ENCODE assay signal across 1 cellular context in the genomic region with DNA sequence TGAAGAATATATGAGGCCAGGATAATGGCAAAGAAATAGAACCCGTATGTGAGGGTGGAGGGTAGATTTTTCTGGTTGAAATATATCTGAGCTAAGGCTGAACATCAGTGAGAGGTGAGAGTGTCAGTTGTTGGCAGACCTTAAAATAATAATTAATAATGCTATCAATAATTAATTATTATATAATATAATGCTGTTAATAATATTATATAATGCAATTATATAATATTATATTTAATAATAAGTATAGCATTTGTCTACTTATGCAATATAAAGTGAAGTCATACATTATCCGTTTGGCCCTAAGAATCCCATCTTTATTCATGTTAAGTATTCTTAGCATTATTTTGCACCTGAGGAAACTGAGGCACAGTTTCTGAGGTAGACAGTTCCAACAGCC.
TF ChIP-seq lines count a peak whose summit lies in the region.

No MANE protein-coding gene starts in this region.

TF ChIP-seq in IMR-90, 13 proteins besides CTCF, POLR2A, EP300 and RAD21:
- TF ChIP-seq CEBPB (IDR thresholded peaks at IDR 0.05; ENCODE audit: low read depth, low read length): no peak
- no peak for TF ChIP-seq FOS (IDR thresholded peaks at IDR 0.05; ENCODE audit: low read depth, low read length)
- no peak for TF ChIP-seq NFE2L2 (IDR thresholded peaks at IDR 0.05; ENCODE audit: low read depth, low read length)
- no peak for TF ChIP-seq SMC3 (IDR thresholded peaks at IDR 0.05; ENCODE audit: low read depth, low read length)
- TF ChIP-seq, protein P1, sequence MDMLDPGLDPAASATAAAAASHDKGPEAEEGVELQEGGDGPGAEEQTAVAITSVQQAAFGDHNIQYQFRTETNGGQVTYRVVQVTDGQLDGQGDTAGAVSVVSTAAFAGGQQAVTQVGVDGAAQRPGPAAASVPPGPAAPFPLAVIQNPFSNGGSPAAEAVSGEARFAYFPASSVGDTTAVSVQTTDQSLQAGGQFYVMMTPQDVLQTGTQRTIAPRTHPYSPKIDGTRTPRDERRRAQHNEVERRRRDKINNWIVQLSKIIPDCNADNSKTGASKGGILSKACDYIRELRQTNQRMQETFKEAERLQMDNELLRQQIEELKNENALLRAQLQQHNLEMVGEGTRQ (IDR thresholded peaks at IDR 0.05; ENCODE audit: low read depth, low read length): no peak
- TF ChIP-seq CHD1 (IDR thresholded peaks at IDR 0.05; ENCODE audit: low read depth, low read length): no peak
- TF ChIP-seq MAFK (IDR thresholded peaks at IDR 0.05; ENCODE audit: low read depth, low read length): no peak
- TF ChIP-seq MAZ (IDR thresholded peaks at IDR 0.05; ENCODE audit: borderline replicate concordance, low read depth, low read length): no peak
